In the genomic region with DNA sequence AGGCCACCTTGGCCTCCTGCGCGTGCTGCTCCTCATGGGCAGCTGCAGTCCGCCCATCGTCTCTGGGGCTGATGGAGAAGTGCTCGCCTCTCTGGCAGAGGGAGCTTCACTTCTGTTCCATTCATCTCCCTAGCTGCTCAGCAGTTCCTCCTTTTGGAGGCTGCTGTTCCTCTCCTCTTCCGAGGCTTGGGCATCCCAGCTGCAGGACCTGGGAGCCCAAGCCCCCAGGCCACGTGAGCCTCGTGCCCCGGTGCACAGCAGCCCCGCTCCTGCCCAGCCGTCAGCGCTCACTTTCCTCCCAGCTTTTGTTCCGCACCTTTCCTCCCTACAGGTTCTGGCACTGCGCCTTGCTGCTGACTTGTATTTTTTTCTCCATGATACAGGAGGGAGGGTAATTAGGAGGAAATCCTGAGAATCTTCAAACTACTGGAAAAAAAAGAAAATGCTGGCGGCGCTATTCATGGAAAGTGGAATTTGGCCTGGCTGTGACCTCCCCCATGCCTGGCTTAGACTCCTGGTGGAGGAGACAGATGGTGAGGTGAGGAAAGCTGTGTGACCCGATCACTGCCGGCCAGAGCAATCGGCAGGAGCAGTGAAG, we compare ENCODE assay signal across 12 cellular contexts.
DNase-seq lines count a peak whose midpoint lies in the region; ATAC-seq and TF ChIP-seq lines count a peak whose summit lies in the region.
"Had no signal": no experiment of that assay in that cellular context is flagged by ENCODE, and none has a peak within 500 bp of the region (broad histone marks: within the 10 kb centered on the region; RNA-seq: fewer than 3 reads in every experiment).

No MANE protein-coding gene starts in this region.

- H3K4me3 ChIP-seq in BJ (ENCODE audit: low read depth, low read length), result no peak overlapping the region
- peak overlapping the region; percentile 17 for H3K4me3 ChIP-seq in choroid plexus epithelial cell (ENCODE audit: low read depth, low read length)

- CTCF ChIA-PET in BJ (lab: Yijun Ruan, JAX), result interaction anchor here (1.9 kb wide), 1 partner anchor 209 kb away, joined by 8 read pairs; no protein-coding TSS in a partner anchor

- DNase-seq in BJ (ENCODE audit: low read depth) (no peak), NCI-H2171 treated with DMSO at 0.1 percent for 48 hours (lab: John Stamatoyannopoulos, UW) (peak; percentile 81), choroid plexus epithelial cell (ENCODE audit: low read depth) (peak; percentile 62), myocyte (ENCODE audit: low read depth) (peak; percentile 18), NCI-H345 treated with DMSO at 0.1 percent for 48 hours (lab: John Stamatoyannopoulos, UW; ENCODE audit: unreplicated experiment) (no peak), foreskin melanocyte (no peak)
- DNase-seq: activated naive CD4-positive, alpha-beta T cell treated with anti-CD3 and anti-CD28 coated beads, Interleukin-2, amount 50 U/mL, for 16 hours; AML-193; NCI-H187 treated with DMSO at 0.1 percent for 48 hours had no signal

- no peak for ATAC-seq in HG02981 (IDR thresholded peaks at IDR 0.05; ENCODE audit: unreplicated experiment)
- ATAC-seq in GM18511 (IDR thresholded peaks at IDR 0.05; ENCODE audit: unreplicated experiment), result no peak
- ATAC-seq: activated CD4-positive, CD25-positive, alpha-beta regulatory T cell treated with anti-CD3 and anti-CD28 coated beads, Interleukin-2, amount 50 U/mL, for 24 hours had no signal

- no peaks in the 10 kb centered on the region; the same call in 1 of the 2 replicates for H3K27me3 ChIP-seq in BJ (ENCODE audit: control insufficient read depth, insufficient read depth, low read length)

- POLR2A ChIA-PET in BJ (lab: Charles Lee), result no interaction called here

- H3K36me3 ChIP-seq in BJ (ENCODE audit: control insufficient read depth, insufficient read depth, low read length), result no peaks in the 10 kb centered on the region

- TF ChIP-seq CTCF in BJ (IDR thresholded peaks at IDR 0.05; ENCODE audit: insufficient read depth, low read depth, low read length) (0 out of 2 replicates have a peak, but pooled peaks have one; percentile 12), choroid plexus epithelial cell (conservative IDR thresholded peaks at IDR 0.05; ENCODE audit: low read depth, low read length) (peak; percentile 23)

Comparison
In these comparisons a context has a peak if more than half of its experiments do, and no peak if none do; other contexts are left out.
1. DNase-seq: peak in NCI-H2171 treated with DMSO at 0.1 percent for 48 hours (single experiment), choroid plexus epithelial cell (single experiment) and myocyte (single experiment); none in BJ (single experiment), NCI-H345 treated with DMSO at 0.1 percent for 48 hours (single experiment) and foreskin melanocyte (single experiment).